ENCODE assay signal across 19 cellular contexts in genomic region chr3:159091936-159092335, GRCh38. TPM values are rescaled to one million over a fixed set of nuclear protein-coding genes. Genes with fewer than 3 reads are reported as not detected.
"Had no signal": no experiment of that assay in that cellular context is flagged by ENCODE, and none has a peak within 500 bp of the region (broad histone marks: within the 10 kb centered on the region; RNA-seq: fewer than 3 reads in every experiment).

No MANE protein-coding gene starts in this region.

- H3K36me3 Mint-ChIP-seq: activated naive CD4-positive, alpha-beta T cell treated with anti-CD3 and anti-CD28 coated beads, Interleukin-2, amount 10 ng/mL, durations not matched to agents 7 days and 5 days; naive thymus-derived CD4-positive, alpha-beta T cell had no signal

- H3K9me3 Mint-ChIP-seq: activated naive CD4-positive, alpha-beta T cell treated with anti-CD3 and anti-CD28 coated beads, Interleukin-2, amount 10 ng/mL, durations not matched to agents 7 days and 5 days; stimulated activated naive CD8-positive, alpha-beta T cell treated with anti-CD3 and anti-CD28 coated beads, Interleukin-15, amount 100 ng/mL, for 72 hours had no signal

- H3K27me3 Mint-ChIP-seq: activated naive CD4-positive, alpha-beta T cell treated with anti-CD3 and anti-CD28 coated beads, Interleukin-2, amount 10 ng/mL, durations not matched to agents 7 days and 5 days; naive thymus-derived CD4-positive, alpha-beta T cell; stimulated activated naive CD8-positive, alpha-beta T cell treated with anti-CD3 and anti-CD28 coated beads, Interleukin-15, amount 100 ng/mL, for 72 hours had no signal

- H3K4me3 Mint-ChIP-seq: activated CD8-positive, alpha-beta T cell treated with anti-CD3 and anti-CD28 coated beads, Interleukin-2, amount 10 ng/mL, durations not matched to agents 7 days and 5 days; activated naive CD4-positive, alpha-beta T cell treated with anti-CD3 and anti-CD28 coated beads, Interleukin-2, amount 10 ng/mL, durations not matched to agents 7 days and 5 days; naive thymus-derived CD4-positive, alpha-beta T cell; stimulated activated naive CD8-positive, alpha-beta T cell treated with anti-CD3 and anti-CD28 coated beads, Interleukin-15, amount 100 ng/mL, for 72 hours had no signal

- DNase-seq: activated CD4-positive, alpha-beta T cell treated with anti-CD3 and anti-CD28 coated beads for 48 hours; activated CD8-positive, alpha-beta T cell treated with anti-CD3 and anti-CD28 coated beads, Interleukin-2, amount 10 ng/mL, durations not matched to agents 7 days and 5 days; activated naive CD4-positive, alpha-beta T cell treated with anti-CD3 and anti-CD28 coated beads, Interleukin-2, amount 10 ng/mL, durations not matched to agents 7 days and 5 days; caudate nucleus; effector memory CD4-positive, alpha-beta T cell; hypothalamus; naive thymus-derived CD4-positive, alpha-beta T cell; retina; stimulated activated CD4-positive, alpha-beta T cell treated with anti-CD3 and anti-CD28 coated beads, Interleukin-15, amount 100 ng/mL, for 24 hours; stimulated activated CD4-positive, alpha-beta T cell treated with anti-CD3 and anti-CD28 coated beads, Interleukin-4, amount 100 ng/mL, for 4 hours; stimulated activated naive CD8-positive, alpha-beta T cell treated with anti-CD3 and anti-CD28 coated beads, Interleukin-15, amount 100 ng/mL, for 72 hours; T1000; testis; upper lobe of right lung had no signal

- H3K4me1 Mint-ChIP-seq: activated naive CD4-positive, alpha-beta T cell treated with anti-CD3 and anti-CD28 coated beads, Interleukin-2, amount 10 ng/mL, durations not matched to agents 7 days and 5 days; naive thymus-derived CD4-positive, alpha-beta T cell; stimulated activated naive CD8-positive, alpha-beta T cell treated with anti-CD3 and anti-CD28 coated beads, Interleukin-15, amount 100 ng/mL, for 72 hours had no signal

- H3K27ac Mint-ChIP-seq: activated CD8-positive, alpha-beta T cell treated with anti-CD3 and anti-CD28 coated beads, Interleukin-2, amount 10 ng/mL, durations not matched to agents 7 days and 5 days; activated naive CD4-positive, alpha-beta T cell treated with anti-CD3 and anti-CD28 coated beads, Interleukin-2, amount 10 ng/mL, durations not matched to agents 7 days and 5 days; naive thymus-derived CD4-positive, alpha-beta T cell; stimulated activated naive CD8-positive, alpha-beta T cell treated with anti-CD3 and anti-CD28 coated beads, Interleukin-15, amount 100 ng/mL, for 72 hours had no signal

- ATAC-seq: activated CD8-positive, alpha-beta T cell treated with anti-CD3 and anti-CD28 coated beads, Interleukin-2, amount 10 ng/mL, durations not matched to agents 7 days and 5 days; naive thymus-derived CD4-positive, alpha-beta T cell; stimulated activated naive CD8-positive, alpha-beta T cell treated with anti-CD3 and anti-CD28 coated beads, Interleukin-15, amount 100 ng/mL, for 72 hours; upper lobe of right lung had no signal

- H3K4me3 ChIP-seq: coronary artery, lung, testis, upper lobe of right lung had no signal

RNA-seq across cellular contexts. Expression of gene IQCJ, which starts 22.8 kb away (rescaled TPM):
- total RNA-seq: activated CD8-positive, alpha-beta T cell treated with anti-CD3 and anti-CD28 coated beads, Interleukin-2, amount 10 ng/mL, durations not matched to agents 7 days and 5 days; epithelial cell of proximal tubule; naive thymus-derived CD4-positive, alpha-beta T cell; skeletal muscle tissue; upper lobe of right lung had no signal
- polyA plus RNA-seq: adipose tissue; lung; naive thymus-derived CD4-positive, alpha-beta T cell had no signal
